In the genomic region with DNA sequence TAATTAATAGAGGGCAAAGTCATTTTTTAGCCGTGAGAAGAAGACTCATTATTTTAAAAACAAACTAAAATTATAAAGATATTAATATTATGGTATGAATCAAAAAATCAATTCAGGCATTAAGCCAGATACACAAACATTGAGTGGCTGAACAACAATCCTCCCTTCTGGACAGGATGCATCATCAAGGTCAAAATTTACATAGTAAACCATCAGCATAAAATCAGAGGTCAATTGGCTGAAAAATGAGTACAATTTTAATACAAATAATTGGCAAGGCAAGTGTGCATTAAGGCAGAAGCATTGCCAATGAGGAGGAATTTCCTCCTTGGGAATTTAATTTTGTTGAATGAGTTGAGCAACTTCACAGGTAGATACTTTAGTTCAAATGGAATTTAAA, we compare ENCODE assay signal across 25 cellular contexts.
"Had no signal": no experiment of that assay in that cellular context is flagged by ENCODE, and none has a peak within 500 bp of the region (broad histone marks: within the 10 kb centered on the region; RNA-seq: fewer than 3 reads in every experiment).

No MANE protein-coding gene starts in this region.

- H3K9me3 ChIP-seq: colonic mucosa, esophagus muscularis mucosa, esophagus squamous epithelium, gastrocnemius medialis, gastroesophageal sphincter, heart right ventricle had no signal

- H3K4me3 ChIP-seq: colonic mucosa, coronary artery, dorsolateral prefrontal cortex, esophagus muscularis mucosa, esophagus squamous epithelium, gastrocnemius medialis, gastroesophageal sphincter, heart left ventricle, heart right ventricle had no signal

- H3K36me3 ChIP-seq: colonic mucosa, esophagus muscularis mucosa, esophagus squamous epithelium, gastrocnemius medialis, gastroesophageal sphincter, heart left ventricle, heart right ventricle had no signal

- H3K4me1 ChIP-seq: colonic mucosa, esophagus muscularis mucosa, foreskin keratinocyte, gastrocnemius medialis, gastroesophageal sphincter, heart left ventricle, heart right ventricle had no signal

- H3K9me3 Mint-ChIP-seq: endodermal cell had no signal

- H3K27me3 ChIP-seq: colonic mucosa, dorsolateral prefrontal cortex, esophagus muscularis mucosa, esophagus squamous epithelium, foreskin keratinocyte, gastrocnemius medialis, gastroesophageal sphincter, heart left ventricle, heart right ventricle had no signal

- ATAC-seq: effector memory CD8-positive, alpha-beta T cell; esophagus mucosa; foreskin keratinocyte; gastrocnemius medialis; gastroesophageal sphincter; heart left ventricle; heart right ventricle had no signal

- H3K27ac ChIP-seq: colonic mucosa, coronary artery, dorsolateral prefrontal cortex, epithelial cell of prostate, esophagus muscularis mucosa, esophagus squamous epithelium, foreskin keratinocyte, gastrocnemius medialis, gastroesophageal sphincter, heart left ventricle, heart right ventricle had no signal

- H3K4me3 Mint-ChIP-seq: dendritic cell treated with granulocyte-macrophage colony-stimulating factor and Interleukin-4, amounts not matched to agents 40 ng/mL and 50 ng/mL, for 4 days; effector memory CD8-positive, alpha-beta T cell; endodermal cell had no signal

- H3K27me3 Mint-ChIP-seq: dendritic cell treated with granulocyte-macrophage colony-stimulating factor and Interleukin-4, amounts not matched to agents 40 ng/mL and 50 ng/mL, for 4 days; effector memory CD8-positive, alpha-beta T cell had no signal

- DNase-seq: colonic mucosa; cortex of kidney; dermis blood vessel endothelial cell; dorsolateral prefrontal cortex; effector CD4-positive, alpha-beta T cell; effector CD8-positive, alpha-beta T cell; effector memory CD4-positive, alpha-beta T cell; effector memory CD8-positive, alpha-beta T cell; endodermal cell; erythroblast; esophagus squamous epithelium; foreskin fibroblast; foreskin keratinocyte; foreskin melanocyte; gastrocnemius medialis; glutamatergic neuron; head of caudate nucleus; heart left ventricle; heart right ventricle had no signal

- H3K27ac Mint-ChIP-seq: dendritic cell treated with granulocyte-macrophage colony-stimulating factor and Interleukin-4, amounts not matched to agents 40 ng/mL and 50 ng/mL, for 4 days; effector memory CD8-positive, alpha-beta T cell; endodermal cell had no signal
